ENCODE assay signal across 24 cellular contexts in the genomic region with DNA sequence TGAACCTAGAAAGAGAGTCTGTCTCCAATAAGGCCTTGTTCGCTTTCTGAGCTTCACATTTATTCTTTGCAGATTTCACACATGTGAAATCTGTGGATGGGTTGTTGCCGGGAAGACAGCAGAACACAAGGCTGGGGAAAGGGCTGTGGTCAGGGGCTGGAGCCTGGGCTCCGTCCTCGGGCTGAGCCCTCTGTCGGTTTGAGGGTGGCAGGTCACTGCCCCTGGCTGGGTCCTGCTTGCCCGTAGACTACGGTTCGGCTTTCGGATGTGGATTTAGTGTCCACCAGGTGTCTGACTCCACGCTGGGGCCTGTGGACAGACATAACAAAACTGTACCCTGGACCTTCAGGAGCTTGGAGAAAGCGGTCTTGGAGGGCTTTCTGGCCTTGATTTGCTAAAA.
"Had no signal": no experiment of that assay in that cellular context is flagged by ENCODE, and none has a peak within 500 bp of the region (broad histone marks: within the 10 kb centered on the region; RNA-seq: fewer than 3 reads in every experiment).

No MANE protein-coding gene starts in this region.

- H3K4me3 ChIP-seq: heart right ventricle, left lung, lower lobe of right lung, ovary, right atrium auricular region, right lobe of liver, smooth muscle cell, suprapubic skin, thoracic aorta, tibial artery, upper lobe of right lung had no signal

- H3K27ac ChIP-seq: heart right ventricle, left lung, lower lobe of right lung, ovary, right atrium auricular region, right lobe of liver, suprapubic skin, thoracic aorta, tibial artery, upper lobe of right lung had no signal

- DNase-seq: heart right ventricle; hippocampal formation; kidney; left colon; left lung; lower lobe of right lung; mammary epithelial cell; mesenchymal stem cell; naive B cell; natural killer cell; ovary; right lobe of liver; stimulated activated CD4-positive, alpha-beta T cell treated with anti-CD3 and anti-CD28 coated beads, Interleukin-4, amount 100 ng/mL, for 4 hours; stimulated activated naive B cell treated with anti-CD40 and anti-IgM and Interleukin-4, amounts not matched to agents 10 μg/mL and 1 μg/mL and 100 μg/mL, for 72 hours; tibial artery; trophoblast cell; upper lobe of right lung had no signal

- H3K27ac Mint-ChIP-seq: mesothelial cell of epicardium; naive B cell; natural killer cell; progenitor cell of endocrine pancreas; stimulated activated naive B cell treated with anti-CD40 and anti-IgM and Interleukin-4, amounts not matched to agents 10 μg/mL and 1 μg/mL and 100 μg/mL, for 72 hours; stimulated activated naive CD8-positive, alpha-beta T cell treated with anti-CD3 and anti-CD28 coated beads, Interleukin-15, Interleukin-2, amounts not matched to agents 100 ng/mL and 50 ng/mL, for 24 hours had no signal

- H3K4me3 Mint-ChIP-seq: mesothelial cell of epicardium; naive B cell; natural killer cell; stimulated activated naive B cell treated with anti-CD40 and anti-IgM and Interleukin-4, amounts not matched to agents 10 μg/mL and 1 μg/mL and 100 μg/mL, for 72 hours; stimulated activated naive CD8-positive, alpha-beta T cell treated with anti-CD3 and anti-CD28 coated beads, Interleukin-15, Interleukin-2, amounts not matched to agents 100 ng/mL and 50 ng/mL, for 24 hours had no signal

- H3K4me1 ChIP-seq: heart right ventricle, left lung, lower lobe of right lung, right atrium auricular region, right lobe of liver, suprapubic skin, tibial artery, upper lobe of right lung had no signal

- H3K4me1 Mint-ChIP-seq: mesothelial cell of epicardium; naive B cell; natural killer cell; stimulated activated naive B cell treated with anti-CD40 and anti-IgM and Interleukin-4, amounts not matched to agents 10 μg/mL and 1 μg/mL and 100 μg/mL, for 72 hours had no signal

- H3K4me2 ChIP-seq: smooth muscle cell had no signal

- H3K9me3 Mint-ChIP-seq: mesothelial cell of epicardium; natural killer cell; stimulated activated naive CD8-positive, alpha-beta T cell treated with anti-CD3 and anti-CD28 coated beads, Interleukin-15, Interleukin-2, amounts not matched to agents 100 ng/mL and 50 ng/mL, for 24 hours had no signal

- H3K36me3 Mint-ChIP-seq: mesothelial cell of epicardium, naive B cell, natural killer cell had no signal

- H3K36me3 ChIP-seq: heart right ventricle, left lung, lower lobe of right lung, ovary, right atrium auricular region, right lobe of liver, suprapubic skin, thoracic aorta, tibial artery, upper lobe of right lung had no signal

- H3K9me3 ChIP-seq: heart right ventricle, left lung, lower lobe of right lung, ovary, right atrium auricular region, right lobe of liver, suprapubic skin, thoracic aorta, tibial artery, upper lobe of right lung had no signal

- ATAC-seq: heart right ventricle; left colon; left lung; natural killer cell; stimulated activated naive B cell treated with anti-CD40 and anti-IgM and Interleukin-4, amounts not matched to agents 10 μg/mL and 1 μg/mL and 100 μg/mL, for 72 hours had no signal

- H3K27me3 ChIP-seq: ovary, right atrium auricular region, right lobe of liver had no signal
